ENCODE assay signal across 1 cellular context in genomic region chr7:19427944-19428343, GRCh38.
TF ChIP-seq lines count a peak whose summit lies in the region.

No MANE protein-coding gene starts in this region.

TF ChIP-seq in H1, 55 proteins besides CTCF, POLR2A, EP300 and RAD21:
- TF ChIP-seq YY1 (IDR thresholded peaks at IDR 0.05; ENCODE audit: low read depth, low read length) (no peak), SIN3A (conservative IDR thresholded peaks at IDR 0.05 in 1 of 2, IDR thresholded peaks at IDR 0.05 in 1 of 2; ENCODE audit: low read depth in 1 of 2, low read length in 2 of 2) (no peak), HDAC2 (IDR thresholded peaks at IDR 0.05; ENCODE audit: borderline replicate concordance in 1 of 2, low read depth in 2 of 2, low read length in 2 of 2) (no peak), FOSL1 (IDR thresholded peaks at IDR 0.05; ENCODE audit: insufficient read depth, low read depth, low read length) (no peak), TAF7 (optimal IDR thresholded peaks at IDR 0.05; ENCODE audit: borderline replicate concordance, low read depth, low read length) (no peak), HDAC6 (IDR thresholded peaks at IDR 0.05; ENCODE audit: low read depth, low read length) (no peak)
TF ChIP-seq in H1: peak in this region for 0.
